1 cellular context compared by ENCODE assay signal in genomic region chr5:151755383-151755782, GRCh38.
TF ChIP-seq lines count a peak whose summit lies in the region.

No MANE protein-coding gene starts in this region.

TF ChIP-seq in HepG2, 621 proteins besides CTCF, POLR2A, EP300 and RAD21 (continued from another document):
- TF ChIP-seq ZNF101 (CRISPR knock-in tag; IDR thresholded peaks at IDR 0.05; ENCODE audit: borderline replicate concordance, low read depth): no peak
- peak; percentile 74 for TF ChIP-seq FOXO1 (CRISPR knock-in tag; IDR thresholded peaks at IDR 0.05)
- TF ChIP-seq ZBTB37 (CRISPR knock-in tag; IDR thresholded peaks at IDR 0.05): no peak
- TF ChIP-seq KLF15 (CRISPR knock-in tag; IDR thresholded peaks at IDR 0.05; ENCODE audit: borderline replicate concordance): no peak
- TF ChIP-seq ZMYM4 (CRISPR knock-in tag; IDR thresholded peaks at IDR 0.05): peak; percentile 30; the same call in 1 of the 2 replicates
- 0 out of 2 replicates have a peak, but pooled peaks have one; percentile 22 for TF ChIP-seq HOXA3 (CRISPR knock-in tag; IDR thresholded peaks at IDR 0.05)
- TF ChIP-seq ZNF746 (CRISPR knock-in tag; IDR thresholded peaks at IDR 0.05): no peak
- no peak for TF ChIP-seq NKX3-1 (CRISPR knock-in tag; IDR thresholded peaks at IDR 0.05)
- no peak for TF ChIP-seq ZNF513 (CRISPR knock-in tag; conservative IDR thresholded peaks at IDR 0.05)
- TF ChIP-seq NCOA2 (CRISPR knock-in tag; IDR thresholded peaks at IDR 0.05): 0 out of 2 replicates have a peak, but pooled peaks have one; percentile 38
- TF ChIP-seq HNF1A (IDR thresholded peaks at IDR 0.05; ENCODE audit: low read depth): 0 out of 2 replicates have a peak, but pooled peaks have one; percentile 18
- no peak for TF ChIP-seq HNF1A (CRISPR knock-in tag; IDR thresholded peaks at IDR 0.05; ENCODE audit: borderline replicate concordance)
- 0 out of 2 replicates have a peak, but pooled peaks have one; percentile 25 for TF ChIP-seq TFAP4 (IDR thresholded peaks at IDR 0.05; ENCODE audit: borderline replicate concordance, low read depth)
- TF ChIP-seq SKI (IDR thresholded peaks at IDR 0.05; ENCODE audit: partially characterized antibody): no peak
- TF ChIP-seq ZNF281 (CRISPR knock-in tag; IDR thresholded peaks at IDR 0.05; ENCODE audit: borderline replicate concordance): peak; percentile 99
- peak; percentile 74 for TF ChIP-seq PHF21A (CRISPR knock-in tag; IDR thresholded peaks at IDR 0.05)
- peak; percentile 60; the same call in 1 of the 2 replicates for TF ChIP-seq GATAD2A (CRISPR knock-in tag; IDR thresholded peaks at IDR 0.05)
- 0 out of 2 replicates have a peak, but pooled peaks have one; percentile 39 for TF ChIP-seq HOMEZ (CRISPR knock-in tag; IDR thresholded peaks at IDR 0.05; ENCODE audit: low read depth)
- peak; percentile 90 for TF ChIP-seq HNF4A (CRISPR knock-in tag; IDR thresholded peaks at IDR 0.05)
- TF ChIP-seq FOXA1 (IDR thresholded peaks at IDR 0.05): no peak
- TF ChIP-seq FOXA1 (CRISPR knock-in tag; IDR thresholded peaks at IDR 0.05): peak; percentile 60
- TF ChIP-seq DBP (CRISPR knock-in tag; IDR thresholded peaks at IDR 0.05; ENCODE audit: not compliant biosample characterization): no peak
- 0 out of 2 replicates have a peak, but pooled peaks have one; percentile 21 for TF ChIP-seq FOSL2 (CRISPR knock-in tag; IDR thresholded peaks at IDR 0.05)
- TF ChIP-seq SAP130 (CRISPR knock-in tag; IDR thresholded peaks at IDR 0.05; ENCODE audit: low read depth): peak; percentile 68
- TF ChIP-seq ZNF263 (CRISPR knock-in tag; IDR thresholded peaks at IDR 0.05): peak; percentile 95
- peak; percentile 46; the same call in 1 of the 2 replicates for TF ChIP-seq ZNF331 (CRISPR knock-in tag; IDR thresholded peaks at IDR 0.05)
